Comparison of ENCODE assay signal across 26 cellular contexts in the genomic region with DNA sequence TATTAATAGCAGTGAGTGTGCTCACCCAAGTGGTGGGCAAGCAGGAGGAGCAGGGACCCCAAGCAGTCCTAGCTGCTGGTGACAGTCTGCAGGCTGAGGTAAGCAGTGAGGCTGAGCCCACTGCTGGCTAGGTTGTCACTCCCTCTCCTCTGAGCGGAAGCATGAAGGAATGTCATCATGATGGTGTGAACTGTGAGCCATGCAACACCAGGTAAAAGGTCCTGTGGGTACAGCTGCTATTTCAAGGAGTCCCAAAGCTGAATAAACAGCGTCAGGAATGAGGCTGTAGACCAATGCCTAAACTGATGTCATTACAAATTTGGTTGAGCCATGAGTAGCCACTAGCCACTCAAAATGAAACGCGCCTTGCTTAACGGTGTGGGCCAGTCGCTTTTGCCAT.
"Had no signal": no experiment of that assay in that cellular context is flagged by ENCODE, and none has a peak within 500 bp of the region (broad histone marks: within the 10 kb centered on the region; RNA-seq: fewer than 3 reads in every experiment).

No MANE protein-coding gene starts in this region.

- H3K4me2 ChIP-seq: neural progenitor cell had no signal

- H3K9me3 ChIP-seq: left lung, lower lobe of right lung, neutrophil, right atrium auricular region, sigmoid colon, spleen, suprapubic skin, thoracic aorta, tibial artery, uterus had no signal

- FAIRE-seq: keratinocyte, small intestine had no signal

- H3K27ac ChIP-seq: left lung, lower lobe of right lung, neural progenitor cell, neutrophil, parathyroid adenoma, right atrium auricular region, sigmoid colon, spleen, suprapubic skin, thoracic aorta, tibial artery, uterus had no signal

- H3K36me3 ChIP-seq: right atrium auricular region, sigmoid colon, uterus had no signal

- H3K27me3 ChIP-seq: left lung, neural progenitor cell, neutrophil, right atrium auricular region, sigmoid colon, spleen, suprapubic skin, tibial artery, uterus had no signal

- ATAC-seq: left cardiac atrium; left lung; lower lobe of right lung; natural killer cell; stimulated activated effector memory CD8-positive, alpha-beta T cell treated with anti-CD3 and anti-CD28 coated beads, Interleukin-12 subunit alpha, Interleukin-12 subunit beta, amount 100 ng/mL, for 72 hours had no signal

- H3K79me2 ChIP-seq: parathyroid adenoma had no signal

- H3K4me3 ChIP-seq: left lung, lower lobe of right lung, neural progenitor cell, right atrium auricular region, sigmoid colon, spleen, suprapubic skin, thoracic aorta, tibial artery, uterus had no signal

- DNase-seq: hippocampal formation; kidney glomerular epithelial cell; left cardiac atrium; left lung; lower lobe of right lung; mammary epithelial cell; mesenchymal stem cell; naive B cell; natural killer cell; nephron progenitor cell; occipital lobe; sigmoid colon; small intestine; spleen; stimulated activated CD4-positive, alpha-beta T cell treated with anti-CD3 and anti-CD28 coated beads, Interleukin-4, amount 100 ng/mL, for 24 hours; stimulated activated naive CD4-positive, alpha-beta T cell; tibial artery; uterus had no signal

- H3K4me1 ChIP-seq: left lung, neural progenitor cell, parathyroid adenoma, right atrium auricular region, sigmoid colon, suprapubic skin, tibial artery, uterus had no signal

- H2AFZ ChIP-seq: neural progenitor cell, parathyroid adenoma had no signal

- H3K9ac ChIP-seq: neural progenitor cell, parathyroid adenoma had no signal
